Comparison of ENCODE assay signal across 8 cellular contexts in the genomic region with DNA sequence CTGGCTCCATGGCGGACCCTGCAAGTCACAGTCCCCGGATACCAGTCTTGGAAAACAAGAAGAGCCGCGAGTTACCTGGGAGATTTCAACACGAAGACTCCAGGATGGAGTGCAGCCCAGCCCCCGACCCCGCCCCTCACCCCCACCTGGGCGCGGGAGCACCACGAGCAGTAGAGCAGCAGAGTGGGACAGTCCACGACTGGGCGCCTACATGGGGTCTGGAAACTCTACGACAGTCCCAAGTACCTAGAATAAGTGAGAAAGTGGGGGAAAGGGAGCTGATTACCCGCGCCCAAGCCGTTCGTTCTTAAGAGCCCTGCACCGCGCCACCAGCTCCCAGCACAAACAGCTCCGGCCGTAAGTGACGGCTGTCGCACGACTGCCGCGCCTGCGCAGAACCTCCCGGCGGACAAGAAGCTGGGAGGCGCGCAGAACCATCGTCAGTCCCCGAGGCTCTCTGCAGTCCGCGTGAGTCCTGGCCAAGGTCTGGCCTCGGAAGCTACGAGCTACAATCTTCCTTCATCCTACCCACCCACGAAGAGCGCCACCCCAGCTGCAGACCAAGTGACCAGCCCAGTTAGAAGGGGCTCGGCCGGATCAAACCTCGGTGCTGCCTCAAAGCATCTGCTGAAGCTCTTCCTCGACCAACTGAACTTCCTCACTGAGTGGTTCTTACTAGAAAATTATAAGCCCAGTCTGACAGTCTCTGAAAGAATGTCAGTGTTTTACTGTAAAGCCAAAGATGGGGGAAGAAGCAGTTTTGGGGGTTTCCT. TPM values are rescaled to one million over a fixed set of nuclear protein-coding genes. Genes with fewer than 3 reads are reported as not detected.
A peak's percentile ranks its signal among the peaks of the same experiment; 100 is the strongest.
DNase-seq lines count a peak whose midpoint lies in the region; ATAC-seq and TF ChIP-seq lines count a peak whose summit lies in the region.

DPY30 (minus strand) TSS at position 359 of the 773 bp plus-strand sequence; CDS start at position 10, 349 bp downstream.

- H3K36me3 Mint-ChIP-seq in Caco-2 (ENCODE audit: insufficient read depth, unreplicated experiment): peaks cover 19% of the 10 kb centered on the region
- H3K36me3 Mint-ChIP-seq in effector memory CD8-positive, alpha-beta T cell (ENCODE audit: insufficient read depth): peaks cover 20% of the 10 kb centered on the region
- peaks cover 4% of the 10 kb centered on the region for H3K36me3 Mint-ChIP-seq in memory B cell

- H3K27ac Mint-ChIP-seq in Caco-2 (ENCODE audit: unreplicated experiment) (peak within 1 kb of the TSS; percentile 95), memory B cell (peak within 1 kb of the TSS; percentile 93)
- peak within 1 kb of the TSS; percentile 92 to 97 for H3K27ac Mint-ChIP-seq in effector memory CD8-positive, alpha-beta T cell

- POLR2A ChIA-PET in Caco-2 (lab: Charles Lee): interaction anchor here (0.5 to 2.4 kb wide), 18 partner anchors 17 to 192 kb away, joined by 3 to 79 read pairs (median 4); partner anchors contain the start of genes MEMO1, SLC30A6 and SPAST

- H3K9me3 ChIP-seq in Caco-2: no peaks in the 10 kb centered on the region

- peak within 1 kb of the TSS; percentile 91 for H3K4me3 ChIP-seq in Caco-2 (ENCODE audit: low read depth, low read length)

- peaks cover 9% of the 10 kb centered on the region; the same call in 1 of the 2 replicates for H3K4me1 ChIP-seq in Caco-2

- H3K4me1 Mint-ChIP-seq in Caco-2 (ENCODE audit: low read depth, unreplicated experiment) (no peaks in the 10 kb centered on the region), memory B cell (peaks cover 2% of the 10 kb centered on the region)
- H3K4me1 Mint-ChIP-seq in effector memory CD8-positive, alpha-beta T cell (ENCODE audit: low read depth in 2 of 2): peaks cover 3 to 10% of the 10 kb centered on the region in 2 donors

- H3K36me3 ChIP-seq in Caco-2 (ENCODE audit: control insufficient read depth, insufficient read depth, low read length): no peaks in the 10 kb centered on the region

- DNase-seq in Caco-2 (peak; percentile 95), HUDEP-2 (lab: John Stamatoyannopoulos, UW; ENCODE audit: unreplicated experiment in 76 of 76) (peak in 75 of 76 experiments; percentile 55 to 91 (median 83)), NOMO-1 treated with dmso at 0.1 percent for 144 hours (lab: John Stamatoyannopoulos, UW; ENCODE audit: unreplicated experiment) (peak; percentile 93), memory B cell (ENCODE audit: low spot score in 2 of 2) (peak; percentile 81 to 86)
- peak; percentile 76 to 80 for DNase-seq in activated CD8-positive, alpha-beta memory T cell treated with anti-CD3 and anti-CD28 coated beads for 4 hours (ENCODE audit: low read depth in 2 of 2)
- DNase-seq in effector memory CD8-positive, alpha-beta T cell: peak; percentile 87 to 92 (median 88)
- peak; percentile 84 for DNase-seq in stimulated activated CD8-positive, alpha-beta memory T cell treated with anti-CD3 and anti-CD28 coated beads, Interleukin-12 subunit alpha, Interleukin-12 subunit beta, amount 100 ng/mL, for 1 hour (ENCODE audit: low read depth)

- H3K4me3 Mint-ChIP-seq in Caco-2 (ENCODE audit: unreplicated experiment): peak within 1 kb of the TSS; percentile 100
- peak within 1 kb of the TSS; percentile 85 to 96 for H3K4me3 Mint-ChIP-seq in effector memory CD8-positive, alpha-beta T cell
- peak within 1 kb of the TSS; percentile 99 for H3K4me3 Mint-ChIP-seq in memory B cell

- CTCF ChIA-PET in Caco-2 (lab: Charles Lee): interaction anchor here (0.6 to 3.4 kb wide), 8 partner anchors 11 to 153 kb away, joined by 3 to 18 read pairs (median 4); partner anchors contain the start of genes SLC30A6 and SPAST

- H3K9me3 Mint-ChIP-seq in Caco-2 (ENCODE audit: unreplicated experiment) (no peaks in the 10 kb centered on the region), memory B cell (no peaks in the 10 kb centered on the region)
- H3K9me3 Mint-ChIP-seq in effector memory CD8-positive, alpha-beta T cell: no peaks in the 10 kb centered on the region

- TF ChIP-seq CTCF in Caco-2 (IDR thresholded peaks at IDR 0.05; ENCODE audit: insufficient read depth in 1 of 2, low read depth in 1 of 2, low read length in 1 of 2, severe bottlenecking in 1 of 2, unreplicated experiment in 1 of 2): peak in 1 of 2 experiments; percentile 15

- ATAC-seq in GM21381 (IDR thresholded peaks at IDR 0.05; ENCODE audit: unreplicated experiment) (peak; percentile 88), memory B cell (ENCODE audit: low read depth) (peak; percentile 94)
- ATAC-seq in effector memory CD8-positive, alpha-beta T cell (replicated peaks): peak; percentile 95

- no peaks in the 10 kb centered on the region for H3K27me3 Mint-ChIP-seq in Caco-2 (ENCODE audit: insufficient read depth, unreplicated experiment)
- no peaks in the 10 kb centered on the region for H3K27me3 Mint-ChIP-seq in effector memory CD8-positive, alpha-beta T cell
- H3K27me3 Mint-ChIP-seq in memory B cell: no peaks in the 10 kb centered on the region

- H3K27me3 ChIP-seq in Caco-2 (replicated peaks; ENCODE audit: control insufficient read depth, insufficient read depth, low read length): no peaks in the 10 kb centered on the region

- intact Hi-C loops in Caco-2 (cut with micrococcal nuclease; ENCODE audit: unreplicated experiment): loop anchor here (1.0 to 2.0 kb wide), 2 partner anchors 24 to 29 kb away; partner anchors contain the start of genes MEMO1 and SPAST

- no TSS peak for BruUV-seq in Caco-2 (replicated peaks; lab: Mats Ljungman, UMichigan)

RNA-seq across cellular contexts. Expression of gene DPY30, which starts in this region (rescaled TPM):
- 125 and 136 TPM in 2 replicates for total RNA-seq in Caco-2 (2022)

Comparison
In these comparisons a context has a peak if more than half of its experiments do, and no peak if none do; other contexts are left out.
1. Peak in every context shown above with its lines: DNase-seq, ATAC-seq and H3K4me3 ChIP-seq.